Comparison of ENCODE assay signal across 1 cellular context in genomic region chr12:54472494-54473262, GRCh38.
TF ChIP-seq lines count a peak whose summit lies in the region.

No MANE protein-coding gene starts in this region.

TF ChIP-seq in K562, 482 proteins besides CTCF, POLR2A, EP300 and RAD21 (continued from another document):
- no peak for TF ChIP-seq ZBTB26 (CRISPR knock-in tag; IDR thresholded peaks at IDR 0.05)
- TF ChIP-seq PKNOX1 (IDR thresholded peaks at IDR 0.05) = no peak
- TF ChIP-seq ZNF274 (IDR thresholded peaks at IDR 0.05; ENCODE audit: borderline replicate concordance, low read depth, low read length) = no peak
- TF ChIP-seq, protein P1, sequence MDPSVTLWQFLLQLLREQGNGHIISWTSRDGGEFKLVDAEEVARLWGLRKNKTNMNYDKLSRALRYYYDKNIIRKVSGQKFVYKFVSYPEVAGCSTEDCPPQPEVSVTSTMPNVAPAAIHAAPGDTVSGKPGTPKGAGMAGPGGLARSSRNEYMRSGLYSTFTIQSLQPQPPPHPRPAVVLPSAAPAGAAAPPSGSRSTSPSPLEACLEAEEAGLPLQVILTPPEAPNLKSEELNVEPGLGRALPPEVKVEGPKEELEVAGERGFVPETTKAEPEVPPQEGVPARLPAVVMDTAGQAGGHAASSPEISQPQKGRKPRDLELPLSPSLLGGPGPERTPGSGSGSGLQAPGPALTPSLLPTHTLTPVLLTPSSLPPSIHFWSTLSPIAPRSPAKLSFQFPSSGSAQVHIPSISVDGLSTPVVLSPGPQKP (CRISPR knock-in tag; IDR thresholded peaks at IDR 0.05) = no peak
- no peak for TF ChIP-seq ZNF699 (CRISPR knock-in tag; IDR thresholded peaks at IDR 0.05; ENCODE audit: insufficient replicate concordance)
- no peak for TF ChIP-seq ZNF518B (CRISPR knock-in tag; IDR thresholded peaks at IDR 0.05)
- TF ChIP-seq SREBF1 (IDR thresholded peaks at IDR 0.05; ENCODE audit: borderline replicate concordance, low read depth, low read length) = no peak
- no peak for TF ChIP-seq ZNF79 (CRISPR knock-in tag; IDR thresholded peaks at IDR 0.05; ENCODE audit: low read depth)
- TF ChIP-seq ZNF354B (CRISPR knock-in tag; IDR thresholded peaks at IDR 0.05) = no peak
- TF ChIP-seq DNMT1 (IDR thresholded peaks at IDR 0.05) = 0 out of 2 replicates have a peak, but pooled peaks have one; percentile 39
- no peak for TF ChIP-seq BRD9 (IDR thresholded peaks at IDR 0.05; ENCODE audit: low read depth, partially characterized antibody)
- TF ChIP-seq BCL6 (CRISPR knock-in tag; IDR thresholded peaks at IDR 0.05) = no peak
- no peak; the same call in 1 of the 2 replicates for TF ChIP-seq TCF7 (IDR thresholded peaks at IDR 0.05; ENCODE audit: borderline replicate concordance)
- TF ChIP-seq NFE2 (IDR thresholded peaks at IDR 0.05; ENCODE audit: low read depth) = no peak
- TF ChIP-seq RFX1 (IDR thresholded peaks at IDR 0.05) = no peak
- TF ChIP-seq, protein P2, sequence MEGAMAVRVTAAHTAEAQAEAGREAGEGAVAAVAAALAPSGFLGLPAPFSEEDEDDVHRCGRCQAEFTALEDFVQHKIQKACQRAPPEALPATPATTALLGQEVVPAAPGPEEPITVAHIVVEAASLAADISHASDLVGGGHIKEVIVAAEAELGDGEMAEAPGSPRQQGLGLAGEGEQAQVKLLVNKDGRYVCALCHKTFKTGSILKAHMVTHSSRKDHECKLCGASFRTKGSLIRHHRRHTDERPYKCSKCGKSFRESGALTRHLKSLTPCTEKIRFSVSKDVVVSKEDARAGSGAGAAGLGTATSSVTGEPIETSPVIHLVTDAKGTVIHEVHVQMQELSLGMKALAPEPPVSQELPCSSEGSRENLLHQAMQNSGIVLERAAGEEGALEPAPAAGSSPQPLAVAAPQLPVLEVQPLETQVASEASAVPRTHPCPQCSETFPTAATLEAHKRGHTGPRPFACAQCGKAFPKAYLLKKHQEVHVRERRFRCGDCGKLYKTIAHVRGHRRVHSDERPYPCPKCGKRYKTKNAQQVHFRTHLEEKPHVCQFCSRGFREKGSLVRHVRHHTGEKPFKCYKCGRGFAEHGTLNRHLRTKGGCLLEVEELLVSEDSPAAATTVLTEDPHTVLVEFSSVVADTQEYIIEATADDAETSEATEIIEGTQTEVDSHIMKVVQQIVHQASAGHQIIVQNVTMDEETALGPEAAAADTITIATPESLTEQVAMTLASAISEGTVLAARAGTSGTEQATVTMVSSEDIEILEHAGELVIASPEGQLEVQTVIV (CRISPR knock-in tag; IDR thresholded peaks at IDR 0.05; ENCODE audit: borderline replicate concordance) = no peak
- TF ChIP-seq, protein P3, sequence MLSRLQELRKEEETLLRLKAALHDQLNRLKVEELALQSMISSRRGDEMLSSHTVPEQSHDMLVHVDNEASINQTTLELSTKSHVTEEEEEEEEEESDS (CRISPR knock-in tag; IDR thresholded peaks at IDR 0.05) = no peak
- TF ChIP-seq NONO (IDR thresholded peaks at IDR 0.05; ENCODE audit: low read depth in 2 of 2, low read length in 1 of 2) = no peak
- TF ChIP-seq VEZF1 (CRISPR knock-in tag; IDR thresholded peaks at IDR 0.05) = peak; percentile 28; the same call in 1 of the 2 replicates
- no peak for TF ChIP-seq XRCC4 (IDR thresholded peaks at IDR 0.05; ENCODE audit: extremely low read depth, insufficient read depth, insufficient read length)
- TF ChIP-seq ZNF143 (CRISPR knock-in tag; IDR thresholded peaks at IDR 0.05) = no peak
